In the genomic region with DNA sequence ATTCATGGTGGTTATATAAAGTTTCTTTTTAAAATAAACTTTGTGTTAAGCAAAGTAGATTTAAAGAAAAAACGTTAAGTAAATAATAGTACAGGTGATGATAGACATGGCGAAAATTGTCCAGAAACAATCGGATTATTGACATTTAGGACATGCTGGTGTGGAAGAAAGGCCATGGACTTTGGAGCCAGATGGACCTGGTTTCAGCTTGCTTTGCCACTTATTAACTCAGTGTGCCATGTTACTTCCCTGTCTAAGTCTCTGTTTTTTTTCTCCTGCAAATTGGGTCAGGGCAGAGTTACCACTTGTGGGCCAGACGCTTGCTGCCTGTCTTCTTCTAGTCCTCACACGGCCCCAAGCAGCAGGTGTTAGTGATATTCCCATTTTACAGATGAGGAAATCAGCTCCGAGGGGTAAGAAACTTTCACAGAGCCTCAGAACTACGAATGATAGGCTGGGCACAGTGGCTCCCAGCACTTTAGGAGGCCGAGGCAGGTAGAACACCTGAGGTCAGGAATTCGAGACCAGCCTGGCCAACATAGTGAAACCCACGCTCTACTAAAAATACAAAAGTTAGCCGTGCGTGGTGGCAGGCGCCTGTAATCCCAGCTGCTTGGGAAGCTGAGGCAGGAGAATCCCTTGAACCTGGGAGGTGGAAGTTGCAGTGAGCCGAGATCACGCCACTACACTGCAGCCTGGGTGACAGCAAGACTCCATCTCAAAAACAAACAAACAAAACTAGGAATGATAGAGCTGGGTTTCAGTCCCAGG, we compare ENCODE assay signal across 19 cellular contexts. TPM values are rescaled to one million over a fixed set of nuclear protein-coding genes. Genes with fewer than 3 reads are reported as not detected.
DNase-seq lines count a peak whose midpoint lies in the region; ATAC-seq, FAIRE-seq and TF ChIP-seq lines count a peak whose summit lies in the region.
"Had no signal": no experiment of that assay in that cellular context is flagged by ENCODE, and none has a peak within 500 bp of the region (broad histone marks: within the 10 kb centered on the region; RNA-seq: fewer than 3 reads in every experiment).

No MANE protein-coding gene starts in this region.

- H3K36me3 ChIP-seq in right lobe of liver (peaks cover 0 to 1% (median 0%) of the 10 kb centered on the region in 4 donors), thyroid gland (no peaks in the 10 kb centered on the region), sigmoid colon (peaks cover 0 to 4% (median 0%) of the 10 kb centered on the region in 4 donors)
- H3K36me3 ChIP-seq: HAP-1, neural progenitor cell had no signal

- FAIRE-seq in HTR-8/SVneo (lab: Jason Lieb, UNC) = no peak

- H3K27ac Mint-ChIP-seq in activated naive CD4-positive, alpha-beta T cell treated with anti-CD3 and anti-CD28 coated beads, Interleukin-2, amount 50 U/mL, for 24 hours = peak overlapping the region; percentile 77
- no peak overlapping the region for H3K27ac Mint-ChIP-seq in activated naive CD4-positive, alpha-beta T cell treated with anti-CD3 and anti-CD28 coated beads, Interleukin-2, amount 10 ng/mL, durations not matched to agents 7 days and 5 days
- H3K27ac Mint-ChIP-seq in activated naive CD8-positive, alpha-beta T cell treated with anti-CD3 and anti-CD28 coated beads, Interleukin-2, amount 50 U/mL, for 24 hours = peak overlapping the region; percentile 49
- H3K27ac Mint-ChIP-seq: CD4-positive, alpha-beta T cell; neural progenitor cell had no signal

- intact Hi-C loops in right lobe of liver (cut with DNase I) (no loop called here), thyroid gland (cut with DNase I) (no loop called here), sigmoid colon (cut with DNase I) (no loop called here)

- H3K4me3 Mint-ChIP-seq in activated naive CD4-positive, alpha-beta T cell treated with anti-CD3 and anti-CD28 coated beads, Interleukin-2, amount 50 U/mL, for 24 hours = peak overlapping the region; percentile 42
- no peak overlapping the region for H3K4me3 Mint-ChIP-seq in activated naive CD4-positive, alpha-beta T cell treated with anti-CD3 and anti-CD28 coated beads, Interleukin-2, amount 10 ng/mL, durations not matched to agents 7 days and 5 days
- H3K4me3 Mint-ChIP-seq in activated naive CD8-positive, alpha-beta T cell treated with anti-CD3 and anti-CD28 coated beads, Interleukin-2, amount 50 U/mL, for 24 hours = no peak overlapping the region
- H3K4me3 Mint-ChIP-seq: CD4-positive, alpha-beta T cell; neural progenitor cell had no signal

- ATAC-seq in activated naive CD8-positive, alpha-beta T cell treated with anti-CD3 and anti-CD28 coated beads, Interleukin-2, amount 50 U/mL, for 24 hours = no peak
- peak; percentile 89 to 96 (median 91) for ATAC-seq in right lobe of liver
- ATAC-seq: esophagus mucosa had no signal

- H3K4me1 ChIP-seq in right lobe of liver (peaks cover 0 to 43% (median 17%) of the 10 kb centered on the region in 4 donors), thyroid gland (peaks cover 37 to 40% of the 10 kb centered on the region in 2 donors), sigmoid colon (peaks cover 0 to 17% (median 5%) of the 10 kb centered on the region in 4 donors)
- H3K4me1 ChIP-seq: neural progenitor cell had no signal

- CTCF ChIA-PET in activated naive CD4-positive, alpha-beta T cell treated with anti-CD3 and anti-CD28 coated beads, Interleukin-2, amount 10 ng/mL, durations not matched to agents 7 days and 5 days (lab: Charles Lee) = interaction anchor here (0.6 to 1.1 kb wide), 3 partner anchors 15 to 72 kb away, joined by 3 read pairs; no protein-coding TSS in a partner anchor

- no peaks in the 10 kb centered on the region for H3K9me3 Mint-ChIP-seq in activated naive CD4-positive, alpha-beta T cell treated with anti-CD3 and anti-CD28 coated beads, Interleukin-2, amount 50 U/mL, for 24 hours
- no peaks in the 10 kb centered on the region for H3K9me3 Mint-ChIP-seq in activated naive CD4-positive, alpha-beta T cell treated with anti-CD3 and anti-CD28 coated beads, Interleukin-2, amount 10 ng/mL, durations not matched to agents 7 days and 5 days
- H3K9me3 Mint-ChIP-seq in activated naive CD8-positive, alpha-beta T cell treated with anti-CD3 and anti-CD28 coated beads, Interleukin-2, amount 50 U/mL, for 24 hours = no peaks in the 10 kb centered on the region
- H3K9me3 Mint-ChIP-seq: CD4-positive, alpha-beta T cell; neural progenitor cell had no signal

- no peak for TF ChIP-seq CTCF in right lobe of liver (IDR thresholded peaks at IDR 0.05)
- TF ChIP-seq CTCF in thyroid gland (IDR thresholded peaks at IDR 0.05) = no peak
- TF ChIP-seq CTCF in sigmoid colon (IDR thresholded peaks at IDR 0.05) = no peak

- H3K9me3 ChIP-seq in right lobe of liver (no peaks in the 10 kb centered on the region), thyroid gland (no peaks in the 10 kb centered on the region), sigmoid colon (no peaks in the 10 kb centered on the region)
- H3K9me3 ChIP-seq: HAP-1 had no signal

- H3K27me3 Mint-ChIP-seq in activated naive CD4-positive, alpha-beta T cell treated with anti-CD3 and anti-CD28 coated beads, Interleukin-2, amount 50 U/mL, for 24 hours = no peaks in the 10 kb centered on the region
- H3K27me3 Mint-ChIP-seq in activated naive CD4-positive, alpha-beta T cell treated with anti-CD3 and anti-CD28 coated beads, Interleukin-2, amount 10 ng/mL, durations not matched to agents 7 days and 5 days = no peaks in the 10 kb centered on the region
- no peaks in the 10 kb centered on the region for H3K27me3 Mint-ChIP-seq in activated naive CD8-positive, alpha-beta T cell treated with anti-CD3 and anti-CD28 coated beads, Interleukin-2, amount 50 U/mL, for 24 hours
- H3K27me3 Mint-ChIP-seq: CD4-positive, alpha-beta T cell had no signal

- TF ChIP-seq POLR2A in right lobe of liver (IDR thresholded peaks at IDR 0.05) (no peak), thyroid gland (IDR thresholded peaks at IDR 0.05) (no peak), sigmoid colon (IDR thresholded peaks at IDR 0.05) (no peak)

- H3K4me3 ChIP-seq in right lobe of liver (peak overlapping the region in 2 of 3 donors; percentile 21 to 22), thyroid gland (replicated peaks in 1 of 3) (no peak overlapping the region), sigmoid colon (no peak overlapping the region)
- H3K4me3 ChIP-seq: HAP-1, neural progenitor cell had no signal

- H3K4me1 Mint-ChIP-seq in activated naive CD4-positive, alpha-beta T cell treated with anti-CD3 and anti-CD28 coated beads, Interleukin-2, amount 50 U/mL, for 24 hours = peaks cover 68% of the 10 kb centered on the region
- H3K4me1 Mint-ChIP-seq in activated naive CD4-positive, alpha-beta T cell treated with anti-CD3 and anti-CD28 coated beads, Interleukin-2, amount 10 ng/mL, durations not matched to agents 7 days and 5 days = peaks cover 22% of the 10 kb centered on the region
- H3K4me1 Mint-ChIP-seq in activated naive CD8-positive, alpha-beta T cell treated with anti-CD3 and anti-CD28 coated beads, Interleukin-2, amount 50 U/mL, for 24 hours = peaks cover 88% of the 10 kb centered on the region

- H3K27ac ChIP-seq in right lobe of liver (peak overlapping the region; percentile 73 to 92 (median 83)), thyroid gland (peak overlapping the region in 2 of 3 donors; percentile 3 to 64), sigmoid colon (no peak overlapping the region)
- H3K27ac ChIP-seq: neural progenitor cell had no signal

- whole genome bisulfite sequencing in right lobe of liver (ENCODE audit: insufficient coverage, low coverage, low lambda C conversion rate, missing lambda C conversion rate) = 46% methylated on average over 15 of the region's 15 CpGs
- WGBS in thyroid gland, 2 donors = 84 to 86% methylated on average over 15 of the region's 15 CpGs
- WGBS in sigmoid colon, 2 donors = 38 to 78% methylated on average over 15 of the region's 15 CpGs

- no peak for TF ChIP-seq EP300 in sigmoid colon (IDR thresholded peaks at IDR 0.05)

- no peaks in the 10 kb centered on the region for H3K27me3 ChIP-seq in right lobe of liver
- H3K27me3 ChIP-seq in thyroid gland = no peaks in the 10 kb centered on the region
- H3K27me3 ChIP-seq in sigmoid colon = no peaks in the 10 kb centered on the region
- H3K27me3 ChIP-seq: neural progenitor cell had no signal

- no peak for DNase-seq in activated naive CD4-positive, alpha-beta T cell treated with anti-CD3 and anti-CD28 coated beads, Interleukin-2, amount 10 ng/mL, durations not matched to agents 7 days and 5 days
- DNase-seq in activated naive CD8-positive, alpha-beta T cell treated with anti-CD3 and anti-CD28 coated beads, Interleukin-2, amount 50 U/mL, for 24 hours = no peak
- DNase-seq in right lobe of liver = peak; percentile 48 to 84 (median 66)
- peak; percentile 27 to 31 for DNase-seq in thyroid gland
- no peak for DNase-seq in HUDEP-2 (lab: John Stamatoyannopoulos, UW; ENCODE audit: unreplicated experiment in 76 of 76)
- DNase-seq in sigmoid colon = no peak
- DNase-seq in HTR-8/SVneo (ENCODE audit: insufficient read length, low spot score) = no peak
- DNase-seq: activated CD8-positive, alpha-beta memory T cell treated with anti-CD3 and anti-CD28 coated beads for 24 hours; activated effector memory CD4-positive, alpha-beta T cell treated with anti-CD3 and anti-CD28 coated beads, Interleukin-2, amount 50 U/mL, for 16 hours; CD4-positive, alpha-beta T cell; mammary epithelial cell; NCI-H1105; NCI-H2171; NCI-H748 treated with DMSO at 0.1 percent for 48 hours; stimulated activated CD4-positive, alpha-beta T cell treated with anti-CD3 and anti-CD28 coated beads, Interleukin-15, amount 100 ng/mL, for 24 hours had no signal

- H3K36me3 Mint-ChIP-seq in activated naive CD4-positive, alpha-beta T cell treated with anti-CD3 and anti-CD28 coated beads, Interleukin-2, amount 50 U/mL, for 24 hours = peaks cover 15% of the 10 kb centered on the region
- peaks cover 5% of the 10 kb centered on the region for H3K36me3 Mint-ChIP-seq in activated naive CD4-positive, alpha-beta T cell treated with anti-CD3 and anti-CD28 coated beads, Interleukin-2, amount 10 ng/mL, durations not matched to agents 7 days and 5 days
- peaks cover 57% of the 10 kb centered on the region for H3K36me3 Mint-ChIP-seq in activated naive CD8-positive, alpha-beta T cell treated with anti-CD3 and anti-CD28 coated beads, Interleukin-2, amount 50 U/mL, for 24 hours (ENCODE audit: low read depth)
- H3K36me3 Mint-ChIP-seq: neural progenitor cell had no signal

RNA-seq across cellular contexts. Expression of a gene that starts 12.4 kb away (rescaled TPM):
- 10 to 100 TPM; 16.4 to 23.6 (median 20.7) TPM for total RNA-seq in right lobe of liver
- total RNA-seq in thyroid gland = 10 to 100 TPM; 31.0 to 35.5 (median 32.7) TPM
- total RNA-seq in sigmoid colon = 10 to 100 TPM; 16.1 to 25.8 (median 18.6) TPM
- polyA plus RNA-seq in sigmoid colon = 10 to 100 TPM; 25.8 to 45.8 (median 29.4) TPM

Comparison
In these comparisons a context has a peak if more than half of its experiments do, and no peak if none do; other contexts are left out.
1. DNase-seq: peak in right lobe of liver (3 of 3) and thyroid gland (2 of 2); none in activated naive CD4-positive, alpha-beta T cell treated with anti-CD3 and anti-CD28 coated beads, Interleukin-2, amount 10 ng/mL, durations not matched to agents 7 days and 5 days (single experiment), activated naive CD8-positive, alpha-beta T cell treated with anti-CD3 and anti-CD28 coated beads, Interleukin-2, amount 50 U/mL, for 24 hours (single experiment), HUDEP-2 (0 of 76), sigmoid colon (single experiment) and HTR-8/SVneo (single experiment).
2. H3K27ac ChIP-seq: peak in right lobe of liver (3 of 3) and thyroid gland (2 of 3); none in sigmoid colon (0 of 4).
3. H3K4me3 ChIP-seq: peak in right lobe of liver (2 of 3); none in thyroid gland (0 of 3) and sigmoid colon (0 of 4).